In genomic region chr10:108303149-108303548, GRCh38 we compare ENCODE assay signal across 21 cellular contexts.
DNase-seq lines count a peak whose midpoint lies in the region; ATAC-seq and TF ChIP-seq lines count a peak whose summit lies in the region.
"Had no signal": no experiment of that assay in that cellular context is flagged by ENCODE, and none has a peak within 500 bp of the region (broad histone marks: within the 10 kb centered on the region; RNA-seq: fewer than 3 reads in every experiment).

No MANE protein-coding gene starts in this region.

- H3K27me3 ChIP-seq in adipocyte (replicated peaks; ENCODE audit: control insufficient read depth, insufficient read depth, low read length) (no peaks in the 10 kb centered on the region), heart left ventricle (no peaks in the 10 kb centered on the region)

- H3K4me1 Mint-ChIP-seq in natural killer cell = no peaks in the 10 kb centered on the region
- no peaks in the 10 kb centered on the region for H3K4me1 Mint-ChIP-seq in activated CD4-positive, alpha-beta T cell treated with anti-CD3 and anti-CD28 coated beads, Interleukin-2, amount 10 ng/mL, durations not matched to agents 7 days and 5 days
- H3K4me1 Mint-ChIP-seq: nephron had no signal

- peaks cover 11 to 12% of the 10 kb centered on the region in 2 donors for H3K9me3 Mint-ChIP-seq in natural killer cell
- peaks cover 7% of the 10 kb centered on the region for H3K9me3 Mint-ChIP-seq in activated CD4-positive, alpha-beta T cell treated with anti-CD3 and anti-CD28 coated beads, Interleukin-2, amount 10 ng/mL, durations not matched to agents 7 days and 5 days
- H3K9me3 Mint-ChIP-seq: nephron had no signal

- H3K27ac Mint-ChIP-seq in natural killer cell = no peak overlapping the region
- no peak overlapping the region for H3K27ac Mint-ChIP-seq in activated CD4-positive, alpha-beta T cell treated with anti-CD3 and anti-CD28 coated beads, Interleukin-2, amount 10 ng/mL, durations not matched to agents 7 days and 5 days
- H3K27ac Mint-ChIP-seq: CD8-positive, alpha-beta T cell; nephron had no signal

- ATAC-seq in GM18870 (IDR thresholded peaks at IDR 0.05; ENCODE audit: unreplicated experiment) (peak; percentile 46), heart left ventricle (no peak), natural killer cell (no peak)
- ATAC-seq: A549; CD8-positive, alpha-beta T cell had no signal

- H3K4me3 ChIP-seq in adipocyte (ENCODE audit: low read length) (no peak overlapping the region), heart left ventricle (no peak overlapping the region)
- H3K4me3 ChIP-seq: A549, coronary artery, prostate gland, SK-N-MC had no signal

- peaks cover 5% of the 10 kb centered on the region for H3K4me1 ChIP-seq in adipocyte (ENCODE audit: control insufficient read depth, insufficient read depth, low read length)
- no peaks in the 10 kb centered on the region for H3K4me1 ChIP-seq in heart left ventricle
- H3K4me1 ChIP-seq: A549, prostate gland had no signal

- H3K36me3 Mint-ChIP-seq in natural killer cell = no peaks in the 10 kb centered on the region
- H3K36me3 Mint-ChIP-seq in activated CD4-positive, alpha-beta T cell treated with anti-CD3 and anti-CD28 coated beads, Interleukin-2, amount 10 ng/mL, durations not matched to agents 7 days and 5 days (ENCODE audit: low read depth) = no peaks in the 10 kb centered on the region
- H3K36me3 Mint-ChIP-seq: CD8-positive, alpha-beta T cell had no signal

- no peak overlapping the region for H3K9ac ChIP-seq in adipocyte (ENCODE audit: low read length)

- intact Hi-C loops in heart left ventricle (cut with DNase I) = no loop called here
- intact Hi-C loops in natural killer cell (cut with micrococcal nuclease) = no loop called here

- CTCF ChIA-PET in activated CD4-positive, alpha-beta T cell treated with anti-CD3 and anti-CD28 coated beads, Interleukin-2, amount 10 ng/mL, durations not matched to agents 7 days and 5 days (lab: Charles Lee) = no interaction called here

- no peak overlapping the region for H3K4me3 Mint-ChIP-seq in natural killer cell
- no peak overlapping the region for H3K4me3 Mint-ChIP-seq in activated CD4-positive, alpha-beta T cell treated with anti-CD3 and anti-CD28 coated beads, Interleukin-2, amount 10 ng/mL, durations not matched to agents 7 days and 5 days
- H3K4me3 Mint-ChIP-seq: CD8-positive, alpha-beta T cell; nephron had no signal

- peak; percentile 1 for DNase-seq in A172 (ENCODE audit: low spot score)
- peak; percentile 3 for DNase-seq in HPDE6-E6E7 (ENCODE audit: extremely low spot score)
- DNase-seq in adipocyte (ENCODE audit: low read depth) = peak; percentile 11
- DNase-seq in heart left ventricle = no peak
- no peak for DNase-seq in stimulated activated CD8-positive, alpha-beta memory T cell treated with anti-CD3 and anti-CD28 coated beads, Interleukin-4, amount 100 ng/mL, for 48 hours
- DNase-seq in natural killer cell = no peak
- no peak for DNase-seq in activated CD4-positive, alpha-beta T cell treated with anti-CD3 and anti-CD28 coated beads, Interleukin-2, amount 10 ng/mL, durations not matched to agents 7 days and 5 days
- DNase-seq: activated naive CD4-positive, alpha-beta T cell treated with anti-CD3 and anti-CD28 coated beads, Interleukin-2, amount 50 U/mL, for 16 hours; CD8-positive, alpha-beta T cell; head of caudate nucleus; Karpas-422; NCI-H1694 treated with DMSO at 0.1 percent for 48 hours; stimulated activated CD4-positive, alpha-beta T cell treated with anti-CD3 and anti-CD28 coated beads, Interleukin-12 subunit alpha, Interleukin-12 subunit beta, amount 100 ng/mL, for 4 hours; stimulated activated naive CD4-positive, alpha-beta T cell; trophoblast cell had no signal

- H3K36me3 ChIP-seq in adipocyte (ENCODE audit: control insufficient read depth, insufficient read depth, low read length, severe bottlenecking) (no peaks in the 10 kb centered on the region), heart left ventricle (no peaks in the 10 kb centered on the region)
- H3K36me3 ChIP-seq: prostate gland had no signal

- H3K27me3 Mint-ChIP-seq in natural killer cell (ENCODE audit: low read depth in 2 of 2) = no peaks in the 10 kb centered on the region
- no peaks in the 10 kb centered on the region for H3K27me3 Mint-ChIP-seq in activated CD4-positive, alpha-beta T cell treated with anti-CD3 and anti-CD28 coated beads, Interleukin-2, amount 10 ng/mL, durations not matched to agents 7 days and 5 days

- no peak for TF ChIP-seq POLR2A in heart left ventricle (IDR thresholded peaks at IDR 0.05)

- 81 to 90% (median 85%) methylated on average over 5 of the region's 5 CpGs for WGBS in heart left ventricle, 4 donors

- no peak overlapping the region for H3K27ac ChIP-seq in heart left ventricle
- H3K27ac ChIP-seq: A549, coronary artery, prostate gland, SK-N-MC had no signal

- H3K9me3 ChIP-seq in adipocyte (ENCODE audit: control insufficient read depth, low read length) (no peaks in the 10 kb centered on the region), heart left ventricle (no peaks in the 10 kb centered on the region)
- H3K9me3 ChIP-seq: A549, prostate gland had no signal

- POLR2A ChIA-PET in activated CD4-positive, alpha-beta T cell treated with anti-CD3 and anti-CD28 coated beads, Interleukin-2, amount 10 ng/mL, durations not matched to agents 7 days and 5 days (lab: Charles Lee) = no interaction called here

- no peak for TF ChIP-seq CTCF in heart left ventricle (IDR thresholded peaks at IDR 0.05)
- no peak for TF ChIP-seq CTCF in natural killer cell (IDR thresholded peaks at IDR 0.05)

Comparison
In these comparisons a context has a peak if more than half of its experiments do, and no peak if none do; other contexts are left out.
1. DNase-seq: peak in A172 (single experiment), HPDE6-E6E7 (single experiment) and adipocyte (single experiment); none in heart left ventricle (0 of 5), stimulated activated CD8-positive, alpha-beta memory T cell treated with anti-CD3 and anti-CD28 coated beads, Interleukin-4, amount 100 ng/mL, for 48 hours (single experiment), natural killer cell (single experiment) and activated CD4-positive, alpha-beta T cell treated with anti-CD3 and anti-CD28 coated beads, Interleukin-2, amount 10 ng/mL, durations not matched to agents 7 days and 5 days (single experiment).